12 cellular contexts compared by ENCODE assay signal in genomic region chrX:134174273-134174660, GRCh38.
DNase-seq lines count a peak whose midpoint lies in the region; ATAC-seq and TF ChIP-seq lines count a peak whose summit lies in the region.
"Had no signal": no experiment of that assay in that cellular context is flagged by ENCODE, and none has a peak within 500 bp of the region (broad histone marks: within the 10 kb centered on the region; RNA-seq: fewer than 3 reads in every experiment).

No MANE protein-coding gene starts in this region.

- peak overlapping the region; percentile 93 for H3K27ac Mint-ChIP-seq in activated naive CD4-positive, alpha-beta T cell treated with anti-CD3 and anti-CD28 coated beads, Interleukin-2, amount 10 ng/mL, durations not matched to agents 7 days and 5 days
- peak overlapping the region; percentile 97 for H3K27ac Mint-ChIP-seq in WTC11
- H3K27ac Mint-ChIP-seq in stimulated activated memory B cell treated with anti-CD40 and anti-IgM and Interleukin-4, amounts not matched to agents 10 μg/mL and 1 μg/mL and 100 μg/mL, for 72 hours = no peak overlapping the region
- H3K27ac Mint-ChIP-seq in HFFc6 = no peak overlapping the region

- no peaks in the 10 kb centered on the region for H3K9me3 ChIP-seq in iPS-18a (ENCODE audit: control insufficient read depth, low read depth, low read length)

- no peaks in the 10 kb centered on the region for H3K9me3 Mint-ChIP-seq in activated naive CD4-positive, alpha-beta T cell treated with anti-CD3 and anti-CD28 coated beads, Interleukin-2, amount 10 ng/mL, durations not matched to agents 7 days and 5 days
- H3K9me3 Mint-ChIP-seq in WTC11 (no peaks in the 10 kb centered on the region), HFFc6 (no peaks in the 10 kb centered on the region)
- H3K9me3 Mint-ChIP-seq in stimulated activated memory B cell treated with anti-CD40 and anti-IgM and Interleukin-4, amounts not matched to agents 10 μg/mL and 1 μg/mL and 100 μg/mL, for 72 hours = no peaks in the 10 kb centered on the region

- no peak for DNase-seq in activated naive CD4-positive, alpha-beta T cell treated with anti-CD3 and anti-CD28 coated beads, Interleukin-2, amount 10 ng/mL, durations not matched to agents 7 days and 5 days
- no peak for DNase-seq in activated naive CD4-positive, alpha-beta T cell treated with anti-CD3 and anti-CD28 coated beads, Interleukin-2, amount 50 U/mL, for 16 hours
- no peak for DNase-seq in WTC11 (ENCODE audit: low spot score)
- no peak for DNase-seq in Kasumi-1 (lab: John Stamatoyannopoulos, UW)
- DNase-seq in NCI-H1105 (lab: John Stamatoyannopoulos, UW) = no peak
- DNase-seq in HFFc6 = no peak
- DNase-seq: effector CD4-positive, alpha-beta T cell; NCI-H2107; SHP77; stimulated activated CD4-positive, alpha-beta T cell treated with anti-CD3 and anti-CD28 coated beads, Interleukin-2, amount 100 ng/mL, for 48 hours had no signal

- CTCF ChIA-PET in activated naive CD4-positive, alpha-beta T cell treated with anti-CD3 and anti-CD28 coated beads, Interleukin-2, amount 10 ng/mL, durations not matched to agents 7 days and 5 days (lab: Charles Lee) = interaction anchor here (0.7 to 1.2 kb wide), 2 partner anchors 10 to 81 kb away, joined by 3 to 5 read pairs; no protein-coding TSS in a partner anchor
- CTCF ChIA-PET in WTC11 (lab: Charles Lee) = interaction anchor here (0.6 to 1.9 kb wide), 4 partner anchors 13 to 382 kb away, joined by 3 to 9 read pairs (median 3); no protein-coding TSS in a partner anchor

- POLR2A ChIA-PET in WTC11 (lab: Charles Lee) = interaction anchor here (0.7 kb wide), 2 partner anchors 13 to 31 kb away, joined by 3 read pairs; no protein-coding TSS in a partner anchor

- peak overlapping the region; percentile 99 for H3K27ac ChIP-seq in iPS-18a (ENCODE audit: low read length)

- H3K4me1 Mint-ChIP-seq in activated naive CD4-positive, alpha-beta T cell treated with anti-CD3 and anti-CD28 coated beads, Interleukin-2, amount 10 ng/mL, durations not matched to agents 7 days and 5 days = peaks cover 31% of the 10 kb centered on the region
- peaks cover 52% of the 10 kb centered on the region for H3K4me1 Mint-ChIP-seq in WTC11
- peaks cover 13% of the 10 kb centered on the region for H3K4me1 Mint-ChIP-seq in stimulated activated memory B cell treated with anti-CD40 and anti-IgM and Interleukin-4, amounts not matched to agents 10 μg/mL and 1 μg/mL and 100 μg/mL, for 72 hours
- no peaks in the 10 kb centered on the region for H3K4me1 Mint-ChIP-seq in HFFc6 (ENCODE audit: low read depth)

- peaks cover 15% of the 10 kb centered on the region for H3K36me3 ChIP-seq in iPS-18a (ENCODE audit: control insufficient read depth, low read depth, low read length)

- peak overlapping the region; percentile 100 for H3K9ac ChIP-seq in iPS-18a (ENCODE audit: low read length)

- H3K27me3 ChIP-seq in iPS-18a (ENCODE audit: control insufficient read depth, insufficient read depth, low read length) = no peaks in the 10 kb centered on the region

- H3K36me3 Mint-ChIP-seq in activated naive CD4-positive, alpha-beta T cell treated with anti-CD3 and anti-CD28 coated beads, Interleukin-2, amount 10 ng/mL, durations not matched to agents 7 days and 5 days = peaks cover 30% of the 10 kb centered on the region
- H3K36me3 Mint-ChIP-seq in WTC11 (peaks cover 28% of the 10 kb centered on the region), HFFc6 (ENCODE audit: low read depth) (no peaks in the 10 kb centered on the region)
- H3K36me3 Mint-ChIP-seq in stimulated activated memory B cell treated with anti-CD40 and anti-IgM and Interleukin-4, amounts not matched to agents 10 μg/mL and 1 μg/mL and 100 μg/mL, for 72 hours = peaks cover 5% of the 10 kb centered on the region

- no peak for TF ChIP-seq CTCF in WTC11 (IDR thresholded peaks at IDR 0.05)
- TF ChIP-seq CTCF in HFFc6 (IDR thresholded peaks at IDR 0.05) = no peak

- peaks cover 38% of the 10 kb centered on the region for H3K4me1 ChIP-seq in iPS-18a (ENCODE audit: control insufficient read depth, low read depth, low read length)

- peak overlapping the region; percentile 96 for H3K4me3 Mint-ChIP-seq in activated naive CD4-positive, alpha-beta T cell treated with anti-CD3 and anti-CD28 coated beads, Interleukin-2, amount 10 ng/mL, durations not matched to agents 7 days and 5 days
- H3K4me3 Mint-ChIP-seq in WTC11 = peak overlapping the region; percentile 94
- H3K4me3 Mint-ChIP-seq in stimulated activated memory B cell treated with anti-CD40 and anti-IgM and Interleukin-4, amounts not matched to agents 10 μg/mL and 1 μg/mL and 100 μg/mL, for 72 hours = peak overlapping the region; percentile 79
- no peak overlapping the region for H3K4me3 Mint-ChIP-seq in HFFc6

- H3K4me3 ChIP-seq in iPS-18a (ENCODE audit: low read length) = peak overlapping the region; percentile 98

- H3K27me3 Mint-ChIP-seq in activated naive CD4-positive, alpha-beta T cell treated with anti-CD3 and anti-CD28 coated beads, Interleukin-2, amount 10 ng/mL, durations not matched to agents 7 days and 5 days = peaks cover 10% of the 10 kb centered on the region
- no peaks in the 10 kb centered on the region for H3K27me3 Mint-ChIP-seq in WTC11 (ENCODE audit: low read depth)
- no peaks in the 10 kb centered on the region for H3K27me3 Mint-ChIP-seq in stimulated activated memory B cell treated with anti-CD40 and anti-IgM and Interleukin-4, amounts not matched to agents 10 μg/mL and 1 μg/mL and 100 μg/mL, for 72 hours
- peaks cover 13% of the 10 kb centered on the region; the same call in 1 of the 2 replicates for H3K27me3 Mint-ChIP-seq in HFFc6 (ENCODE audit: insufficient read depth)

- ATAC-seq in WTC11 = no peak
- no peak for ATAC-seq in stimulated activated memory B cell treated with anti-CD40 and anti-IgM and Interleukin-4, amounts not matched to agents 10 μg/mL and 1 μg/mL and 100 μg/mL, for 72 hours

TF ChIP-seq in WTC11, 78 proteins besides CTCF, POLR2A, EP300 and RAD21 (continues in another document):
- TF ChIP-seq STAT6 (CRISPR knock-in tag; conservative IDR thresholded peaks at IDR 0.05; ENCODE audit: low read depth) (no peak), ATF2 (CRISPR knock-in tag; IDR thresholded peaks at IDR 0.05; ENCODE audit: borderline replicate concordance, low read depth) (no peak), CREB1 (CRISPR knock-in tag; IDR thresholded peaks at IDR 0.05) (no peak), E2F5 (CRISPR knock-in tag; IDR thresholded peaks at IDR 0.05) (no peak), TEAD4 (CRISPR knock-in tag; IDR thresholded peaks at IDR 0.05) (no peak), ESRRA (CRISPR knock-in tag; IDR thresholded peaks at IDR 0.05; ENCODE audit: borderline replicate concordance) (no peak), SP1 (CRISPR knock-in tag; conservative IDR thresholded peaks at IDR 0.05) (no peak), RELA (CRISPR knock-in tag; IDR thresholded peaks at IDR 0.05; ENCODE audit: borderline replicate concordance) (no peak), SOX15 (CRISPR knock-in tag; IDR thresholded peaks at IDR 0.05) (no peak)

Comparison
In these comparisons a context has a peak if more than half of its experiments do, and no peak if none do; other contexts are left out.
1. H3K27ac Mint-ChIP-seq: peak in activated naive CD4-positive, alpha-beta T cell treated with anti-CD3 and anti-CD28 coated beads, Interleukin-2, amount 10 ng/mL, durations not matched to agents 7 days and 5 days (single experiment) and WTC11 (single experiment); none in stimulated activated memory B cell treated with anti-CD40 and anti-IgM and Interleukin-4, amounts not matched to agents 10 μg/mL and 1 μg/mL and 100 μg/mL, for 72 hours (single experiment) and HFFc6 (single experiment).